1 cellular context compared by ENCODE assay signal in the genomic region with DNA sequence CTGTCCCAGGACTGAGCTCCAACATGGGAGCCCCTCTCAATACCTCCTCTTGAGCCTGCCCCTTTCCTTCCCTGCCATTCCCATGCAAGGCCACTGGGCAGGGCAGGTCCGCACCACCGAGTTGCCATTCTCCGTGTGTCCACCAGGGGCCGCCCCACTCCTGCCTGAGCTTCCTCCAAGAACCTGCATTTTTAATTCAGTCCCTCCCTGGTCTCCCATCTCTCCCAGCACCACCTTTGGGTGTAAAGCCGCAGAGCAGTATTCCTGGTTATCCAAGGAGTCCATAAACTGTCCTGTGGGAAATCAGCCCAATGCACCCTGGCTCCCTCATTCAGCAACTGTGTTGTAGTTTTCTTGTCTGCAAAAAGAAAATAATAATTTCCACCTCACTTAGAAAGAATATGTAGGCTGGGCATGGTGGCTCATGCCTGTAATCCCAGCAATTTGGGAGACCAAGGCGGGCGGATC.
TF ChIP-seq lines count a peak whose summit lies in the region.

No MANE protein-coding gene starts in this region.

TF ChIP-seq in HepG2, 621 proteins besides CTCF, POLR2A, EP300 and RAD21 (continued from another document):
- TF ChIP-seq, protein P1, sequence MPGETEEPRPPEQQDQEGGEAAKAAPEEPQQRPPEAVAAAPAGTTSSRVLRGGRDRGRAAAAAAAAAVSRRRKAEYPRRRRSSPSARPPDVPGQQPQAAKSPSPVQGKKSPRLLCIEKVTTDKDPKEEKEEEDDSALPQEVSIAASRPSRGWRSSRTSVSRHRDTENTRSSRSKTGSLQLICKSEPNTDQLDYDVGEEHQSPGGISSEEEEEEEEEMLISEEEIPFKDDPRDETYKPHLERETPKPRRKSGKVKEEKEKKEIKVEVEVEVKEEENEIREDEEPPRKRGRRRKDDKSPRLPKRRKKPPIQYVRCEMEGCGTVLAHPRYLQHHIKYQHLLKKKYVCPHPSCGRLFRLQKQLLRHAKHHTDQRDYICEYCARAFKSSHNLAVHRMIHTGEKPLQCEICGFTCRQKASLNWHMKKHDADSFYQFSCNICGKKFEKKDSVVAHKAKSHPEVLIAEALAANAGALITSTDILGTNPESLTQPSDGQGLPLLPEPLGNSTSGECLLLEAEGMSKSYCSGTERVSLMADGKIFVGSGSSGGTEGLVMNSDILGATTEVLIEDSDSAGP (CRISPR knock-in tag; IDR thresholded peaks at IDR 0.05; ENCODE audit: borderline replicate concordance): 0 out of 2 replicates have a peak, but pooled peaks have one; percentile 27
- TF ChIP-seq ZBTB14 (CRISPR knock-in tag; IDR thresholded peaks at IDR 0.05) (no peak), SAFB2 (CRISPR knock-in tag; IDR thresholded peaks at IDR 0.05; ENCODE audit: borderline replicate concordance, low read depth) (peak; percentile 64; the same call in 1 of the 2 replicates), GATAD2A (CRISPR knock-in tag; IDR thresholded peaks at IDR 0.05) (peak; percentile 67)
- TF ChIP-seq, protein P2, sequence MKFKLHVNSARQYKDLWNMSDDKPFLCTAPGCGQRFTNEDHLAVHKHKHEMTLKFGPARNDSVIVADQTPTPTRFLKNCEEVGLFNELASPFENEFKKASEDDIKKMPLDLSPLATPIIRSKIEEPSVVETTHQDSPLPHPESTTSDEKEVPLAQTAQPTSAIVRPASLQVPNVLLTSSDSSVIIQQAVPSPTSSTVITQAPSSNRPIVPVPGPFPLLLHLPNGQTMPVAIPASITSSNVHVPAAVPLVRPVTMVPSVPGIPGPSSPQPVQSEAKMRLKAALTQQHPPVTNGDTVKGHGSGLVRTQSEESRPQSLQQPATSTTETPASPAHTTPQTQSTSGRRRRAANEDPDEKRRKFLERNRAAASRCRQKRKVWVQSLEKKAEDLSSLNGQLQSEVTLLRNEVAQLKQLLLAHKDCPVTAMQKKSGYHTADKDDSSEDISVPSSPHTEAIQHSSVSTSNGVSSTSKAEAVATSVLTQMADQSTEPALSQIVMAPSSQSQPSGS (CRISPR knock-in tag; IDR thresholded peaks at IDR 0.05): peak; percentile 54; the same call in 1 of the 2 replicates
